Comparison of ENCODE assay signal across 10 cellular contexts in genomic region chr1:234188454-234188792, GRCh38.
DNase-seq lines count a peak whose midpoint lies in the region; ATAC-seq, FAIRE-seq and TF ChIP-seq lines count a peak whose summit lies in the region.
"Had no signal": no experiment of that assay in that cellular context is flagged by ENCODE, and none has a peak within 500 bp of the region (broad histone marks: within the 10 kb centered on the region; RNA-seq: fewer than 3 reads in every experiment).

No MANE protein-coding gene starts in this region.

- H3K9me1 ChIP-seq in K562 (ENCODE audit: control insufficient read depth, insufficient read depth, low read length), result no peaks in the 10 kb centered on the region

- in situ Hi-C loops in K562 (cut with MboI), result no loop called here

- H3K27ac ChIP-seq in K562 (ENCODE audit: extremely low read depth, low read depth, low read length) (no peak overlapping the region), vagina (no peak overlapping the region)

- POLR2A ChIA-PET in K562 (lab: Yijun Ruan, JAX), result interaction anchor here (0.7 kb wide), 1 partner anchor 8 kb away, joined by 3 read pairs; no protein-coding TSS in a partner anchor
- POLR2A ChIA-PET in T-cell (lab: Charles Lee), result no interaction called here

- H3K27me3 Mint-ChIP-seq in activated naive CD4-positive, alpha-beta T cell treated with anti-CD3 and anti-CD28 coated beads, Interleukin-2, amount 10 ng/mL, durations not matched to agents 7 days and 5 days, result peaks cover 73% of the 10 kb centered on the region
- peaks cover 17 to 45% of the 10 kb centered on the region in 2 donors for H3K27me3 Mint-ChIP-seq in T-cell

- peaks cover 8% of the 10 kb centered on the region for H3K9me3 Mint-ChIP-seq in activated naive CD4-positive, alpha-beta T cell treated with anti-CD3 and anti-CD28 coated beads, Interleukin-2, amount 10 ng/mL, durations not matched to agents 7 days and 5 days
- H3K9me3 Mint-ChIP-seq in T-cell, result peaks cover 16 to 22% (median 19%) of the 10 kb centered on the region in 3 donors

- H3K4me3 Mint-ChIP-seq in activated naive CD4-positive, alpha-beta T cell treated with anti-CD3 and anti-CD28 coated beads, Interleukin-2, amount 10 ng/mL, durations not matched to agents 7 days and 5 days, result no peak overlapping the region
- H3K4me3 Mint-ChIP-seq in T-cell, result no peak overlapping the region

- ATAC-seq in K562 (peak; percentile 91), T-cell (replicated peaks in 1 of 4) (no peak)

- no peaks in the 10 kb centered on the region for H3K79me2 ChIP-seq in K562 (ENCODE audit: control insufficient read depth, insufficient read depth, low read length)

- H4K20me1 ChIP-seq in K562 (replicated peaks; ENCODE audit: control insufficient read depth, insufficient read depth, low read length), result no peaks in the 10 kb centered on the region

- peaks cover 2% of the 10 kb centered on the region for H3K4me1 Mint-ChIP-seq in activated naive CD4-positive, alpha-beta T cell treated with anti-CD3 and anti-CD28 coated beads, Interleukin-2, amount 10 ng/mL, durations not matched to agents 7 days and 5 days
- H3K4me1 Mint-ChIP-seq in T-cell, result no peaks in the 10 kb centered on the region

- H3K4me2 ChIP-seq in K562 (ENCODE audit: insufficient read depth, low read length), result no peak overlapping the region

- H2AFZ ChIP-seq in K562 (ENCODE audit: low read depth, low read length), result no peak overlapping the region

- H3K4me3 ChIP-seq in K562 (no peak overlapping the region), vagina (no peak overlapping the region)

- TF ChIP-seq CTCF in K562 (IDR thresholded peaks at IDR 0.05 in 2 of 3, conservative IDR thresholded peaks at IDR 0.05 in 1 of 3; ENCODE audit: insufficient read depth in 2 of 3, low read depth in 1 of 3, low read length in 3 of 3), result peak; percentile 60 to 68 (median 65)
- no peak for TF ChIP-seq CTCF in vagina (IDR thresholded peaks at IDR 0.05)

- no peaks in the 10 kb centered on the region for H3K4me1 ChIP-seq in K562 (replicated peaks in 1 of 2; ENCODE audit: control insufficient read depth in 2 of 2, insufficient read depth in 2 of 2, low read length in 2 of 2)
- no peaks in the 10 kb centered on the region for H3K4me1 ChIP-seq in vagina

- TF ChIP-seq EP300 in K562 (IDR thresholded peaks at IDR 0.05; ENCODE audit: low read length), result no peak

- intact Hi-C loops in K562 (cut with micrococcal nuclease) (no loop called here), vagina (cut with DNase I) (no loop called here)

- H3K27me3 ChIP-seq in K562 (ENCODE audit: control insufficient read depth in 2 of 2, insufficient read depth in 2 of 2, low read length in 2 of 2) (peaks cover 13 to 40% of the 10 kb centered on the region in 2 experiments), vagina (no peaks in the 10 kb centered on the region)

- 0% methylated on average over 3 of the region's 3 CpGs for WGBS in K562 (ENCODE audit: insufficient coverage, low coverage, missing lambda C conversion rate)

- FAIRE-seq in K562 (lab: Jason Lieb, UNC) (no peak), urothelium cell line (lab: Jason Lieb, UNC) (peak; percentile 73)
- FAIRE-seq: colon had no signal

- DNase-seq in activated naive CD4-positive, alpha-beta T cell treated with anti-CD3 and anti-CD28 coated beads, Interleukin-2, amount 10 ng/mL, durations not matched to agents 7 days and 5 days, result peak; percentile 52
- no peak for DNase-seq in activated naive CD4-positive, alpha-beta T cell (lab: John Stamatoyannopoulos, UW)
- DNase-seq in NCI-H345 (lab: John Stamatoyannopoulos, UW), result peak; percentile 66
- peak in 1 of 4 experiments; percentile 34 for DNase-seq in K562 (ENCODE audit: extremely low read depth in 1 of 4, low spot score in 3 of 4)
- no peak for DNase-seq in urothelium cell line (ENCODE audit: low spot score)
- no peak for DNase-seq in vagina (ENCODE audit: extremely low spot score in 2 of 2)
- DNase-seq in cerebellum (ENCODE audit: low spot score), result no peak
- no peak for DNase-seq in T-cell
- DNase-seq: hypothalamus had no signal

- H3K9ac ChIP-seq in K562 (ENCODE audit: insufficient read depth in 1 of 2, low read depth in 2 of 2, low read length in 2 of 2), result no peak overlapping the region

- TF ChIP-seq POLR2A in K562 (conservative IDR thresholded peaks at IDR 0.05) (no peak), vagina (IDR thresholded peaks at IDR 0.05) (no peak)

- H3K36me3 ChIP-seq in K562 (ENCODE audit: control insufficient read depth, insufficient read depth, low read length), result no peaks in the 10 kb centered on the region
- H3K36me3 ChIP-seq in vagina, result no peaks in the 10 kb centered on the region

- peak in 1 of 2 experiments; percentile 31; a peak in 2 of 4 replicates for TF ChIP-seq RAD21 in K562 (CRISPR knock-in tag; conservative IDR thresholded peaks at IDR 0.05 in 1 of 2, IDR thresholded peaks at IDR 0.05 in 1 of 2)

- H3K9me3 ChIP-seq in K562 (replicated peaks; ENCODE audit: control insufficient read depth, insufficient read depth, low read depth, low read length), result no peaks in the 10 kb centered on the region
- H3K9me3 ChIP-seq in vagina, result no peaks in the 10 kb centered on the region

- no peak overlapping the region for H3K27ac Mint-ChIP-seq in activated naive CD4-positive, alpha-beta T cell treated with anti-CD3 and anti-CD28 coated beads, Interleukin-2, amount 10 ng/mL, durations not matched to agents 7 days and 5 days
- H3K27ac Mint-ChIP-seq in T-cell, result no peak overlapping the region

- peaks cover 2% of the 10 kb centered on the region for H3K36me3 Mint-ChIP-seq in activated naive CD4-positive, alpha-beta T cell treated with anti-CD3 and anti-CD28 coated beads, Interleukin-2, amount 10 ng/mL, durations not matched to agents 7 days and 5 days
- no peaks in the 10 kb centered on the region for H3K36me3 Mint-ChIP-seq in T-cell

- CTCF ChIA-PET in activated naive CD4-positive, alpha-beta T cell treated with anti-CD3 and anti-CD28 coated beads, Interleukin-2, amount 10 ng/mL, durations not matched to agents 7 days and 5 days (lab: Charles Lee), result interaction anchor here (1.0 to 5.1 kb wide), 13 partner anchors 9 to 121 kb away, joined by 3 to 41 read pairs (median 8); no protein-coding TSS in a partner anchor
- CTCF ChIA-PET in K562 (lab: Yijun Ruan, JAX; ENCODE audit: low intra/inter-chr PET ratio), result no interaction called here
- CTCF ChIA-PET in T-cell (lab: Charles Lee), result no interaction called here

- no TSS peak for BruUV-seq in K562 (replicated peaks; lab: Mats Ljungman, UMichigan)

TF ChIP-seq in K562, 482 proteins besides CTCF, POLR2A, EP300 and RAD21:
- no peak for TF ChIP-seq ZNF24 (IDR thresholded peaks at IDR 0.05)
- peak; percentile 38; the same call in 1 of the 2 replicates for TF ChIP-seq SMC3 (conservative IDR thresholded peaks at IDR 0.05; ENCODE audit: insufficient read depth, low read depth, low read length)
- no peak for TF ChIP-seq SIRT6 (IDR thresholded peaks at IDR 0.05; ENCODE audit: low read depth, low read length)
- no peak for TF ChIP-seq ZNF77 (CRISPR knock-in tag; IDR thresholded peaks at IDR 0.05)
- 0 out of 2 replicates have a peak, but pooled peaks have one; percentile 9 for TF ChIP-seq KLF16 (IDR thresholded peaks at IDR 0.05)
- no peak for TF ChIP-seq ZSCAN32 (CRISPR knock-in tag; IDR thresholded peaks at IDR 0.05)
- TF ChIP-seq PHB2 (IDR thresholded peaks at IDR 0.05; ENCODE audit: low read depth), result no peak
- TF ChIP-seq DACH1 (IDR thresholded peaks at IDR 0.05; ENCODE audit: partially characterized antibody), result peak; percentile 24
- TF ChIP-seq RHOXF2B (CRISPR knock-in tag; conservative IDR thresholded peaks at IDR 0.05), result no peak
- no peak for TF ChIP-seq RAD51 (IDR thresholded peaks at IDR 0.05; ENCODE audit: borderline replicate concordance, low read depth)

Comparison
In these comparisons a context has a peak if more than half of its experiments do, and no peak if none do; other contexts are left out.
1. DNase-seq: peak in activated naive CD4-positive, alpha-beta T cell treated with anti-CD3 and anti-CD28 coated beads, Interleukin-2, amount 10 ng/mL, durations not matched to agents 7 days and 5 days (single experiment) and NCI-H345 (single experiment); none in activated naive CD4-positive, alpha-beta T cell (0 of 4), urothelium cell line (single experiment), vagina (0 of 2), cerebellum (single experiment) and T-cell (0 of 34).
2. CTCF ChIP-seq: peak in K562 (3 of 3); none in vagina (0 of 3).